In genomic region chr5:128083811-128084227, GRCh38 we compare ENCODE assay signal across 8 cellular contexts. TPM values are rescaled to one million over a fixed set of nuclear protein-coding genes. Genes with fewer than 3 reads are reported as not detected.
A peak's percentile ranks its signal among the peaks of the same experiment; 100 is the strongest.
DNase-seq lines count a peak whose midpoint lies in the region; ATAC-seq and TF ChIP-seq lines count a peak whose summit lies in the region.

No MANE protein-coding gene starts in this region.

- H3K27ac Mint-ChIP-seq in activated naive CD4-positive, alpha-beta T cell treated with anti-CD3 and anti-CD28 coated beads, Interleukin-2, amount 10 ng/mL, durations not matched to agents 7 days and 5 days: no peak overlapping the region
- H3K27ac Mint-ChIP-seq in T-helper 17 cell: no peak overlapping the region

- H3K27me3 Mint-ChIP-seq in activated naive CD4-positive, alpha-beta T cell treated with anti-CD3 and anti-CD28 coated beads, Interleukin-2, amount 10 ng/mL, durations not matched to agents 7 days and 5 days: no peaks in the 10 kb centered on the region
- no peaks in the 10 kb centered on the region for H3K27me3 Mint-ChIP-seq in T-helper 17 cell

- intact Hi-C loops in Right ventricle myocardium superior (cut with DNase I): loop anchor here (10.0 kb wide), 2 partner anchors 209 to 329 kb away; no protein-coding TSS in a partner anchor

- DNase-seq in activated naive CD4-positive, alpha-beta T cell treated with anti-CD3 and anti-CD28 coated beads, Interleukin-2, amount 10 ng/mL, durations not matched to agents 7 days and 5 days: no peak
- no peak for DNase-seq in activated naive CD4-positive, alpha-beta T cell treated with anti-CD3 and anti-CD28 coated beads, Interleukin-2, amount 50 U/mL, for 16 hours
- DNase-seq in T-helper 17 cell (no peak), Right ventricle myocardium superior (no peak), retinal pigment epithelial cell (ENCODE audit: low read depth) (no peak), SHP77 (lab: John Stamatoyannopoulos, UW) (no peak), H4 (ENCODE audit: low spot score) (no peak)

- H3K36me3 Mint-ChIP-seq in activated naive CD4-positive, alpha-beta T cell treated with anti-CD3 and anti-CD28 coated beads, Interleukin-2, amount 10 ng/mL, durations not matched to agents 7 days and 5 days: peaks cover 29% of the 10 kb centered on the region
- H3K36me3 Mint-ChIP-seq in T-helper 17 cell (ENCODE audit: low read depth): peaks cover 2% of the 10 kb centered on the region

- CTCF ChIA-PET in activated naive CD4-positive, alpha-beta T cell treated with anti-CD3 and anti-CD28 coated beads, Interleukin-2, amount 10 ng/mL, durations not matched to agents 7 days and 5 days (lab: Charles Lee): interaction anchor here (0.6 kb wide), 1 partner anchor 60 kb away, joined by 3 read pairs; no protein-coding TSS in a partner anchor

- peak overlapping the region; percentile 83 for H3K4me3 ChIP-seq in retinal pigment epithelial cell (ENCODE audit: low read length)

- no peaks in the 10 kb centered on the region for H3K9me3 Mint-ChIP-seq in activated naive CD4-positive, alpha-beta T cell treated with anti-CD3 and anti-CD28 coated beads, Interleukin-2, amount 10 ng/mL, durations not matched to agents 7 days and 5 days

- H3K4me1 Mint-ChIP-seq in activated naive CD4-positive, alpha-beta T cell treated with anti-CD3 and anti-CD28 coated beads, Interleukin-2, amount 10 ng/mL, durations not matched to agents 7 days and 5 days: peaks cover 62% of the 10 kb centered on the region
- peaks cover 55% of the 10 kb centered on the region for H3K4me1 Mint-ChIP-seq in T-helper 17 cell

- ATAC-seq in HG02973 (IDR thresholded peaks at IDR 0.05; ENCODE audit: unreplicated experiment) (peak; percentile 23), T-helper 17 cell (peak; percentile 10), Right ventricle myocardium superior (ENCODE audit: poor library complexity) (peak; percentile 53)

- H3K9me3 ChIP-seq in T-helper 17 cell (ENCODE audit: control insufficient read depth, low read length, poor library complexity, severe bottlenecking): no peaks in the 10 kb centered on the region

- H3K4me3 Mint-ChIP-seq in activated naive CD4-positive, alpha-beta T cell treated with anti-CD3 and anti-CD28 coated beads, Interleukin-2, amount 10 ng/mL, durations not matched to agents 7 days and 5 days: peak overlapping the region; percentile 11
- peak overlapping the region; percentile 91 for H3K4me3 Mint-ChIP-seq in T-helper 17 cell

- no peak for TF ChIP-seq CTCF in retinal pigment epithelial cell (conservative IDR thresholded peaks at IDR 0.05; ENCODE audit: low read depth, low read length)

RNA-seq across cellular contexts. Expression of gene SLC12A2, which starts 0.3 kb away (rescaled TPM):
- total RNA-seq in T-helper 17 cell (10 to 100 TPM; 14.5 to 19.2 TPM), Right ventricle myocardium superior (11.6 TPM)
- total RNA-seq in H4 (2014; rRNA removed; shearing (Covaris generic)): 15.2 and 17.1 TPM in 2 replicates
